In the genomic region with DNA sequence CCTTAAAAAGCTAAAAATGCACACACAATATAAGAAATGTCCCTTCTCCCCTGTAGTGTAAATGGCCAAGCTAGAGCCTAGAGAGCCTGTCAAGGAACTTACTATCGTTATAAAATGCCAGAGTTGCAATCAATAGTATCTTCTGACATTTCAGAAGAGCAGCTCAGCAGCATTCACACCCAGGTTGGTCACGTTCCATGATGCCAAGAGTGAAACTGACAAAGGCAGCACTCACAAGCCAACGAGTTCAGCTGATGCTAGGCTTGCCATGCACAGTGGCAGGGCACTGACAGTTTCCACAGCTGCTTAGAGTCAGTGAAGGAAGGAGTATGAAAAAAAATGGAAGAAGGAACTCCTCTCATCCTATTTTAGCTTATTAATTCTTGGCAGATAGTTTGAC, we compare ENCODE assay signal across 1 cellular context.
TF ChIP-seq lines count a peak whose summit lies in the region.

No MANE protein-coding gene starts in this region.

TF ChIP-seq in GM23338, 12 proteins besides CTCF, POLR2A, EP300 and RAD21 (continued from another document):
- TF ChIP-seq, protein P1, sequence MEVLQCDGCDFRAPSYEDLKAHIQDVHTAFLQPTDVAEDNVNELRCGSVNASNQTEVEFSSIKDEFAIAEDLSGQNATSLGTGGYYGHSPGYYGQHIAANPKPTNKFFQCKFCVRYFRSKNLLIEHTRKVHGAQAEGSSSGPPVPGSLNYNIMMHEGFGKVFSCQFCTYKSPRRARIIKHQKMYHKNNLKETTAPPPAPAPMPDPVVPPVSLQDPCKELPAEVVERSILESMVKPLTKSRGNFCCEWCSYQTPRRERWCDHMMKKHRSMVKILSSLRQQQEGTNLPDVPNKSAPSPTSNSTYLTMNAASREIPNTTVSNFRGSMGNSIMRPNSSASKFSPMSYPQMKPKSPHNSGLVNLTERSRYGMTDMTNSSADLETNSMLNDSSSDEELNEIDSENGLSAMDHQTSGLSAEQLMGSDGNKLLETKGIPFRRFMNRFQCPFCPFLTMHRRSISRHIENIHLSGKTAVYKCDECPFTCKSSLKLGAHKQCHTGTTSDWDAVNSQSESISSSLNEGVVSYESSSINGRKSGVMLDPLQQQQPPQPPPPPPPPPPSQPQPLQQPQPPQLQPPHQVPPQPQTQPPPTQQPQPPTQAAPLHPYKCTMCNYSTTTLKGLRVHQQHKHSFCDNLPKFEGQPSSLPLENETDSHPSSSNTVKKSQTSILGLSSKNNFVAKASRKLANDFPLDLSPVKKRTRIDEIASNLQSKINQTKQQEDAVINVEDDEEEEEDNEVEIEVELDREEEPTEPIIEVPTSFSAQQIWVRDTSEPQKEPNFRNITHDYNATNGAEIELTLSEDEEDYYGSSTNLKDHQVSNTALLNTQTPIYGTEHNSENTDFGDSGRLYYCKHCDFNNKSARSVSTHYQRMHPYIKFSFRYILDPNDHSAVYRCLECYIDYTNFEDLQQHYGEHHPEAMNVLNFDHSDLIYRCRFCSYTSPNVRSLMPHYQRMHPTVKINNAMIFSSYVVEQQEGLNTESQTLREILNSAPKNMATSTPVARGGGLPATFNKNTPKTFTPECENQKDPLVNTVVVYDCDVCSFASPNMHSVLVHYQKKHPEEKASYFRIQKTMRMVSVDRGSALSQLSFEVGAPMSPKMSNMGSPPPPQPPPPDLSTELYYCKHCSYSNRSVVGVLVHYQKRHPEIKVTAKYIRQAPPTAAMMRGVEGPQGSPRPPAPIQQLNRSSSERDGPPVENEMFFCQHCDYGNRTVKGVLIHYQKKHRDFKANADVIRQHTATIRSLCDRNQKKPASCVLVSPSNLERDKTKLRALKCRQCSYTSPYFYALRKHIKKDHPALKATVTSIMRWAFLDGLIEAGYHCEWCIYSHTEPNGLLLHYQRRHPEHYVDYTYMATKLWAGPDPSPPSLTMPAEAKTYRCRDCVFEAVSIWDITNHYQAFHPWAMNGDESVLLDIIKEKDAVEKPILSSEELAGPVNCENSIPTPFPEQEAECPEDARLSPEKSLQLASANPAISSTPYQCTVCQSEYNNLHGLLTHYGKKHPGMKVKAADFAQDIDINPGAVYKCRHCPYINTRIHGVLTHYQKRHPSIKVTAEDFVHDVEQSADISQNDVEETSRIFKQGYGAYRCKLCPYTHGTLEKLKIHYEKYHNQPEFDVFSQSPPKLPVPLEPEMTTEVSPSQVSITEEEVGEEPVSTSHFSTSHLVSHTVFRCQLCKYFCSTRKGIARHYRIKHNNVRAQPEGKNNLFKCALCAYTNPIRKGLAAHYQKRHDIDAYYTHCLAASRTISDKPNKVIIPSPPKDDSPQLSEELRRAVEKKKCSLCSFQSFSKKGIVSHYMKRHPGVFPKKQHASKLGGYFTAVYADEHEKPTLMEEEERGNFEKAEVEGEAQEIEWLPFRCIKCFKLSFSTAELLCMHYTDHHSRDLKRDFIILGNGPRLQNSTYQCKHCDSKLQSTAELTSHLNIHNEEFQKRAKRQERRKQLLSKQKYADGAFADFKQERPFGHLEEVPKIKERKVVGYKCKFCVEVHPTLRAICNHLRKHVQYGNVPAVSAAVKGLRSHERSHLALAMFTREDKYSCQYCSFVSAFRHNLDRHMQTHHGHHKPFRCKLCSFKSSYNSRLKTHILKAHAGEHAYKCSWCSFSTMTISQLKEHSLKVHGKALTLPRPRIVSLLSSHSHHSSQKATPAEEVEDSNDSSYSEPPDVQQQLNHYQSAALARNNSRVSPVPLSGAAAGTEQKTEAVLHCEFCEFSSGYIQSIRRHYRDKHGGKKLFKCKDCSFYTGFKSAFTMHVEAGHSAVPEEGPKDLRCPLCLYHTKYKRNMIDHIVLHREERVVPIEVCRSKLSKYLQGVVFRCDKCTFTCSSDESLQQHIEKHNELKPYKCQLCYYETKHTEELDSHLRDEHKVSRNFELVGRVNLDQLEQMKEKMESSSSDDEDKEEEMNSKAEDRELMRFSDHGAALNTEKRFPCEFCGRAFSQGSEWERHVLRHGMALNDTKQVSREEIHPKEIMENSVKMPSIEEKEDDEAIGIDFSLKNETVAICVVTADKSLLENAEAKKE (CRISPR knock-in tag; IDR thresholded peaks at IDR 0.05): no peak
- TF ChIP-seq ZNF114 (CRISPR knock-in tag; IDR thresholded peaks at IDR 0.05) (no peak), EZH2phosphoT487 (IDR thresholded peaks at IDR 0.05; ENCODE audit: unreplicated experiment) (no peak), ZNF331 (CRISPR knock-in tag; IDR thresholded peaks at IDR 0.05; ENCODE audit: low read depth) (no peak), EZH2 (IDR thresholded peaks at IDR 0.05; ENCODE audit: low read depth, unreplicated experiment) (no peak), NANOG (IDR thresholded peaks at IDR 0.05; ENCODE audit: borderline replicate concordance) (no peak), STAT1 (IDR thresholded peaks at IDR 0.05; ENCODE audit: unreplicated experiment) (no peak)
